1 cellular context compared by ENCODE assay signal in genomic region chr14:51297066-51297465, GRCh38.
TF ChIP-seq lines count a peak whose summit lies in the region.

No MANE protein-coding gene starts in this region.

TF ChIP-seq in SK-N-SH treated with all-trans-retinoic acid at 6 μM for 48 hours, 23 proteins besides CTCF, POLR2A, EP300 and RAD21 (continued from another document):
- TF ChIP-seq CSDC2 (CRISPR knock-in tag; IDR thresholded peaks at IDR 0.05) (no peak), ZC3H10 (CRISPR knock-in tag; IDR thresholded peaks at IDR 0.05) (no peak)
- TF ChIP-seq, protein P1, sequence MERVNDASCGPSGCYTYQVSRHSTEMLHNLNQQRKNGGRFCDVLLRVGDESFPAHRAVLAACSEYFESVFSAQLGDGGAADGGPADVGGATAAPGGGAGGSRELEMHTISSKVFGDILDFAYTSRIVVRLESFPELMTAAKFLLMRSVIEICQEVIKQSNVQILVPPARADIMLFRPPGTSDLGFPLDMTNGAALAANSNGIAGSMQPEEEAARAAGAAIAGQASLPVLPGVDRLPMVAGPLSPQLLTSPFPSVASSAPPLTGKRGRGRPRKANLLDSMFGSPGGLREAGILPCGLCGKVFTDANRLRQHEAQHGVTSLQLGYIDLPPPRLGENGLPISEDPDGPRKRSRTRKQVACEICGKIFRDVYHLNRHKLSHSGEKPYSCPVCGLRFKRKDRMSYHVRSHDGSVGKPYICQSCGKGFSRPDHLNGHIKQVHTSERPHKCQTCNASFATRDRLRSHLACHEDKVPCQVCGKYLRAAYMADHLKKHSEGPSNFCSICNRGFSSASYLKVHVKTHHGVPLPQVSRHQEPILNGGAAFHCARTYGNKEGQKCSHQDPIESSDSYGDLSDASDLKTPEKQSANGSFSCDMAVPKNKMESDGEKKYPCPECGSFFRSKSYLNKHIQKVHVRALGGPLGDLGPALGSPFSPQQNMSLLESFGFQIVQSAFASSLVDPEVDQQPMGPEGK (CRISPR knock-in tag; IDR thresholded peaks at IDR 0.05; ENCODE audit: borderline replicate concordance) = no peak
